1 cellular context compared by ENCODE assay signal in the genomic region with DNA sequence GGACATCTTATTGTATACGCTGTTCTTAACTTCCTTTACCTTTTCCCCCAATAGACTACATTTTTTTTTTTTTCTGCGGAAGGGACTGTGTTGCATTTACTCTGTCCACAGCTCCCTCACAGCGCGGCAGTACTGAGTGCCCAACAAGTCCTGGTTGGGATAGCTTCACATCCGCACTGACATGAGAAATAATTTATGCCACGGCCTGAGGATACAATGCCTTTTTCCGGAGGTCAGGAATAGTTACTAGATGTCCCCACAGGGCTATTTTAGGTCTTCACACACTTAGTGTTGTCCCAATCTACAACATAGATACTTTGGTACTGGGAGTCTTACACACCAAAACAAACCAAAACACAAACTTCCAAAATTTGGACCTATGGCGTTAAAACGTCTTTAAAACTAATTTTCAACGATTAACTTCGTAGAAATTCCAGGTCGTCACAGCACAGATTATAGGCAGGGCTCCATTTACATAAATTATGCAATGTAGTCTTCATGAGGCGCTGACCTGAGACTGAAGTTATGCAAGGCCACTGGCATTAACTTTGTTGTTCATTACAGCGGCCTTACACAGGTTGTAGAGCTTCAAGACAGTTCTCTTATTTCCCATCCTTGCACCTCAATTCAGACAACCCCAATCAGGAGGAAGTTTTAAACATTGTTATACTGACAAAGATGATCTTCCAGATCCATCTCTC.
TF ChIP-seq lines count a peak whose summit lies in the region.

No MANE protein-coding gene starts in this region.

TF ChIP-seq in liver, 16 proteins besides CTCF, POLR2A, EP300 and RAD21 (continued from another document):
- TF ChIP-seq SP1 (IDR thresholded peaks at IDR 0.05): no peak
TF ChIP-seq in liver: peak in this region for 8.
